8 cellular contexts compared by ENCODE assay signal in the genomic region with DNA sequence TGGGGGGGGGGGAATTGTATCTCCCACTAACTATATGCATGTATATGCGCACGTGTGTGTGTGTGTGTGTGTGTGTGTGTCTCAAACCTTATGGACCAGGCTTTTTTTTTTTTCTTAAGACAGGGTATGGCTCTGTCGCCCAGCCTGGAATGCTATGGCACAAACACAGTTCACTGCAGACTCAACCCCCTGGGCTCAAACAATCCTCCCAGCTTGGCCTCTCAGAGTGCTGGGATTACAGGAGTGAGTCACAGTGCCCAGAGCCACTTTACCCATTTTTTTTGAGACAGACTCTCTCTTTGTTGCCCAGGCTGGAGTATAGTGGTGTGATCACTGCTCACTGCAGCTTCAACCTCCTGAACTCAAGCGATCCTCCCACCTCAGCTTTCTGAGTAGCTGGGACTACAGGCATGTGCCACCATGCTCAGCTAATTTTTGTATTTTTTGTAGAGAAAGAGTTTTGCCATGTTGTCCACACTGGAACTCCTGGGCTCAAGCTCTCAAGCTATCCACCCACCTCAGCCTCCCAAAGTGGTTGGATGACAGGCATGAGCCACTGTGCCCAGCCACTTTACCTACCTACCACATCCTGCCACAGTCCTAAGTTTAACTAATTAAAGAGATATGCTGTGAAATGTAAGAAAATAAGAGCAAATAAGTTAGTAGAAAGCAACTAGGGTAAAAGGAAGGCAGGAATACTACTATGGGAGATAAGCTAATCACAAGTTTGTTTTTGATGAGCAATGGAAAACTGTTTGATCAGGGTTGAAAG. TPM values are rescaled to one million over a fixed set of nuclear protein-coding genes. Genes with fewer than 3 reads are reported as not detected.
DNase-seq lines count a peak whose midpoint lies in the region; ATAC-seq and TF ChIP-seq lines count a peak whose summit lies in the region.

No MANE protein-coding gene starts in this region.

- no peaks in the 10 kb centered on the region for H3K4me1 ChIP-seq in BE2C
- H3K4me1 ChIP-seq in ascending aorta, result peaks cover 4 to 26% of the 10 kb centered on the region in 2 donors
- no peaks in the 10 kb centered on the region for H3K4me1 ChIP-seq in mesendoderm (ENCODE audit: control insufficient read depth, low read depth, low read length)

- DNase-seq in BE2C, result no peak
- DNase-seq in Jurkat, Clone E6-1 (ENCODE audit: low read depth, low spot score), result peak; percentile 22
- peak in 1 of 2 donors; percentile 67 for DNase-seq in ascending aorta (ENCODE audit: low spot score in 2 of 2)
- DNase-seq in mesendoderm, result peak; percentile 62
- DNase-seq in hippocampal formation (lab: John Stamatoyannopoulos, UW), result no peak
- no peak for DNase-seq in GM10248 (ENCODE audit: extremely low spot score)

- no peak overlapping the region for H2BK120ac ChIP-seq in mesendoderm (ENCODE audit: low read depth, low read length)

- no peak overlapping the region for H3K18ac ChIP-seq in mesendoderm (ENCODE audit: low read length)

- intact Hi-C loops in ascending aorta (cut with DNase I), result loop anchor here (5.0 to 10.0 kb wide), 3 partner anchors 256 to 844 kb away; a partner anchor contains a TSS

- POLR2A ChIA-PET in GM10248 (lab: Yijun Ruan, JAX), result interaction anchor here (0.6 to 0.7 kb wide), 2 partner anchors 29 to 50 kb away, joined by 3 to 5 read pairs; no protein-coding TSS in a partner anchor

- H3K9me3 ChIP-seq in BE2C, result peaks cover 3% of the 10 kb centered on the region
- H3K9me3 ChIP-seq in ascending aorta, result no peaks in the 10 kb centered on the region

- no peak overlapping the region for H3K9ac ChIP-seq in mesendoderm (ENCODE audit: low read length)

- H2BK15ac ChIP-seq in mesendoderm (replicated peaks; ENCODE audit: low read depth), result no peak overlapping the region

- no peaks in the 10 kb centered on the region for H3K27me3 ChIP-seq in BE2C
- no peaks in the 10 kb centered on the region for H3K27me3 ChIP-seq in ascending aorta
- no peaks in the 10 kb centered on the region for H3K27me3 ChIP-seq in mesendoderm (ENCODE audit: insufficient read depth, low read length, poor library complexity)

- H3K36me3 ChIP-seq in BE2C (peaks cover 19% of the 10 kb centered on the region), ascending aorta (no peaks in the 10 kb centered on the region), mesendoderm (ENCODE audit: control insufficient read depth, insufficient read depth, low read length) (no peaks in the 10 kb centered on the region)

- no peak overlapping the region for H3K56ac ChIP-seq in mesendoderm (ENCODE audit: low read length)

- CTCF ChIA-PET in GM10248 (lab: Yijun Ruan, JAX), result interaction anchor here (0.8 to 2.0 kb wide), 5 partner anchors 10 to 124 kb away, joined by 3 to 10 read pairs (median 3); no protein-coding TSS in a partner anchor

- no peak overlapping the region for H4K5ac ChIP-seq in mesendoderm (ENCODE audit: low read length)

- H2BK5ac ChIP-seq in mesendoderm (ENCODE audit: low read length), result no peak overlapping the region

- TF ChIP-seq CTCF in BE2C (IDR thresholded peaks at IDR 0.05; ENCODE audit: low read depth, low read length), result no peak
- no peak for TF ChIP-seq CTCF in ascending aorta (IDR thresholded peaks at IDR 0.05)
- no peak for TF ChIP-seq CTCF in GM10248 (IDR thresholded peaks at IDR 0.05; ENCODE audit: control extremely low read depth, extremely low read depth, low read depth, missing control alignments)

- no peak overlapping the region for H3K4ac ChIP-seq in mesendoderm (ENCODE audit: low read depth, low read length)

- no peak for ATAC-seq in GM21528 (IDR thresholded peaks at IDR 0.05; ENCODE audit: low FRiP score, unreplicated experiment)
- ATAC-seq in GM19452 (IDR thresholded peaks at IDR 0.05; ENCODE audit: unreplicated experiment), result no peak

- H2AK5ac ChIP-seq in mesendoderm (ENCODE audit: low read length), result no peak overlapping the region

- H3K79me1 ChIP-seq in mesendoderm (ENCODE audit: low read length), result peaks cover 4% of the 10 kb centered on the region

- H3K27ac ChIP-seq in ascending aorta, result peak overlapping the region; percentile 97 to 99
- H3K27ac ChIP-seq in mesendoderm (ENCODE audit: low read depth, low read length), result no peak overlapping the region

- H4K8ac ChIP-seq in mesendoderm (ENCODE audit: low read depth, low read length), result no peak overlapping the region

- no peak overlapping the region for H3K4me2 ChIP-seq in mesendoderm (ENCODE audit: low read length)

- no CpG with 5 or more reads among the region's 4 CpGs for WGBS in mesendoderm (ENCODE audit: extremely low coverage, insufficient coverage, low lambda C conversion rate)

- peaks cover 29% of the 10 kb centered on the region for H3K79me2 ChIP-seq in mesendoderm (ENCODE audit: control insufficient read depth, insufficient read depth, low read length)

- H3K4me3 ChIP-seq in BE2C (ENCODE audit: low read depth, low read length) (peak overlapping the region; percentile 94), ascending aorta (peak overlapping the region; percentile 78 to 79), mesendoderm (ENCODE audit: low read length) (no peak overlapping the region)
- H3K4me3 ChIP-seq in Jurkat, Clone E6-1 (ENCODE audit: low read length), result no peak overlapping the region

- no peak overlapping the region for H3K23ac ChIP-seq in mesendoderm (ENCODE audit: low read length)

RNA-seq across cellular contexts. Expression of a gene that starts 2.4 kb away (rescaled TPM):
- 24.5 TPM for polyA plus RNA-seq in BE2C (2012; ENCODE audit: insufficient read depth, insufficient read length, low read depth)
- 6.0 TPM for polyA plus RNA-seq in Jurkat, Clone E6-1 (2012; ENCODE audit: insufficient read depth, insufficient read length)
- 14.2 TPM for total RNA-seq in ascending aorta
- polyA plus RNA-seq in mesendoderm (2013, experiment 1 of 2), result 8.9 TPM
- polyA plus RNA-seq in mesendoderm (2013, experiment 2 of 2), result 8.6 TPM

Comparison
In these comparisons a context has a peak if more than half of its experiments do, and no peak if none do; other contexts are left out.
1. DNase-seq: peak in Jurkat, Clone E6-1 (single experiment) and mesendoderm (single experiment); none in BE2C (single experiment), hippocampal formation (0 of 2) and GM10248 (single experiment).
2. H3K4me3 ChIP-seq: peak in BE2C (single experiment) and ascending aorta (2 of 2); none in Jurkat, Clone E6-1 (single experiment) and mesendoderm (single experiment).